9 cellular contexts compared by ENCODE assay signal in the genomic region with DNA sequence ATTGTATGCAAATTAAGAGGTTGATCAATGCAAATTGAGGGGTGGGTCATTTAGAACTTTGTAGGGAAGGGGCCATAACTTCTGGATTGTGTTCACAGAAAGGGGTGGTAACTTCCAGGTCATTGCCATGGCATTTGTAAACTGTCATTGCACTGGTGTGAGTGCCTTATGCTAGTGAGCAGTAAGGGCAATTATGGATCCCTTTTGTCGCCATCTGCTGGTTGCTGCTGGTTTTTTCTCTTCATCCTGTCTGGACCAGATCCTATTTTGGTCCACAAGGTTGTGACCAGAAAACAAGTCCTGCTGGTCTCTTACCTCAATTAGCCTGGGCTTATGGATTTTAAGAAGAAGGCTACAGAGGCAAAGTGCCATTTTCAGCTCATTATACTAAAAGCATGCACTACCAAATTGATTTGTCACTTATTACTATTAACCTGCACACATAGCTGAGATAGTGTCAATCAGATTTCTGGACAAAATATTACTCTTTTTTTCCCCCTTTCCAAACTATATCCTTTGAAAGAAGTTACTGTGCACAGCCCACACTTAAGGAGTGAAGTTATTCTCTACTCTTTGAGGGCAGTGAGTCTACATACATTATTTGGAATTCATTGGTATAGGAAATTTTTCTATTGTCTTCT.
A peak's percentile ranks its signal among the peaks of the same experiment; 100 is the strongest.
DNase-seq lines count a peak whose midpoint lies in the region; ATAC-seq and TF ChIP-seq lines count a peak whose summit lies in the region.
"Had no signal": no experiment of that assay in that cellular context is flagged by ENCODE, and none has a peak within 500 bp of the region (broad histone marks: within the 10 kb centered on the region; RNA-seq: fewer than 3 reads in every experiment).

No MANE protein-coding gene starts in this region.

- H3K4me2 ChIP-seq in DND-41 (ENCODE audit: insufficient read depth, low read length), result no peak overlapping the region

- no peaks in the 10 kb centered on the region for H3K27me3 Mint-ChIP-seq in activated T-helper 17 cell treated with anti-CD3 and anti-CD28 coated beads, Interleukin-2, amount 50 U/mL, for 72 hours
- H3K27me3 Mint-ChIP-seq in progenitor cell of endocrine pancreas, result no peaks in the 10 kb centered on the region

- H3K4me3 ChIP-seq in DND-41 (ENCODE audit: low read depth in 1 of 2, low read length in 2 of 2) (no peak overlapping the region), Peyer's patch (no peak overlapping the region)

- ATAC-seq in DND-41 (ENCODE audit: insufficient read depth, low read depth) (peak; percentile 88), GM21390 (IDR thresholded peaks at IDR 0.05; ENCODE audit: unreplicated experiment) (peak; percentile 88)
- peak; percentile 76 for ATAC-seq in activated T-helper 17 cell treated with anti-CD3 and anti-CD28 coated beads, Interleukin-2, amount 50 U/mL, for 72 hours (replicated peaks)

- peak; percentile 63 for DNase-seq in DND-41
- DNase-seq in HK-2 (ENCODE audit: unreplicated experiment), result peak; percentile 66
- DNase-seq in Peyer's patch, result peak in 2 of 3 donors; percentile 43 to 77
- DNase-seq in globus pallidus (ENCODE audit: low spot score), result peak; percentile 37
- DNase-seq in progenitor cell of endocrine pancreas (ENCODE audit: low spot score, unreplicated experiment), result no peak
- DNase-seq in mesenteric fat pad (ENCODE audit: low spot score), result no peak

- H3K9me3 Mint-ChIP-seq in activated T-helper 17 cell treated with anti-CD3 and anti-CD28 coated beads, Interleukin-2, amount 50 U/mL, for 72 hours, result no peaks in the 10 kb centered on the region
- H3K9me3 Mint-ChIP-seq in progenitor cell of endocrine pancreas (ENCODE audit: low read depth), result no peaks in the 10 kb centered on the region
- H3K9me3 Mint-ChIP-seq: dendritic cell treated with granulocyte-macrophage colony-stimulating factor and Interleukin-4, amounts not matched to agents 40 ng/mL and 50 ng/mL, for 4 days had no signal

- no peaks in the 10 kb centered on the region for H3K36me3 ChIP-seq in DND-41 (ENCODE audit: insufficient read depth, low read length)
- no peaks in the 10 kb centered on the region for H3K36me3 ChIP-seq in Peyer's patch

- TF ChIP-seq CTCF in DND-41 (IDR thresholded peaks at IDR 0.05; ENCODE audit: borderline replicate concordance, extremely low read depth, low read length, poor library complexity, severe bottlenecking) (peak; percentile 81), Peyer's patch (IDR thresholded peaks at IDR 0.05) (peak; percentile 20 to 66 (median 51)), progenitor cell of endocrine pancreas (IDR thresholded peaks at IDR 0.05; ENCODE audit: unreplicated experiment) (peak; percentile 61)

- no peaks in the 10 kb centered on the region for H3K9me3 ChIP-seq in DND-41 (ENCODE audit: insufficient read depth, low read length, severe bottlenecking)
- H3K9me3 ChIP-seq in Peyer's patch, result no peaks in the 10 kb centered on the region

- H3K4me1 ChIP-seq in DND-41 (ENCODE audit: insufficient read depth, low read length) (no peaks in the 10 kb centered on the region), Peyer's patch (no peaks in the 10 kb centered on the region)

- no peaks in the 10 kb centered on the region for H3K36me3 Mint-ChIP-seq in activated T-helper 17 cell treated with anti-CD3 and anti-CD28 coated beads, Interleukin-2, amount 50 U/mL, for 72 hours (ENCODE audit: low read depth)
- no peaks in the 10 kb centered on the region for H3K36me3 Mint-ChIP-seq in progenitor cell of endocrine pancreas (ENCODE audit: insufficient read depth)

- no peak overlapping the region for H3K9ac ChIP-seq in DND-41 (ENCODE audit: low read depth, low read length)

- H3K27me3 ChIP-seq in DND-41 (ENCODE audit: insufficient read depth, low read length, poor library complexity), result no peaks in the 10 kb centered on the region
- H3K27me3 ChIP-seq in Peyer's patch, result no peaks in the 10 kb centered on the region

- no peaks in the 10 kb centered on the region for H3K79me2 ChIP-seq in DND-41 (ENCODE audit: insufficient read depth, low read length)

- no peak overlapping the region for H3K27ac Mint-ChIP-seq in activated T-helper 17 cell treated with anti-CD3 and anti-CD28 coated beads, Interleukin-2, amount 50 U/mL, for 72 hours
- H3K27ac Mint-ChIP-seq in progenitor cell of endocrine pancreas, result no peak overlapping the region
- H3K27ac Mint-ChIP-seq: dendritic cell treated with granulocyte-macrophage colony-stimulating factor and Interleukin-4, amounts not matched to agents 40 ng/mL and 50 ng/mL, for 4 days had no signal

- H4K20me1 ChIP-seq in DND-41 (ENCODE audit: insufficient read depth, low read length), result no peaks in the 10 kb centered on the region

- no peak overlapping the region for H3K27ac ChIP-seq in DND-41 (ENCODE audit: low read length)
- no peak overlapping the region for H3K27ac ChIP-seq in Peyer's patch

- TF ChIP-seq POLR2A in Peyer's patch (IDR thresholded peaks at IDR 0.05), result no peak

- H3K4me3 Mint-ChIP-seq in activated T-helper 17 cell treated with anti-CD3 and anti-CD28 coated beads, Interleukin-2, amount 50 U/mL, for 72 hours, result no peak overlapping the region
- no peak overlapping the region for H3K4me3 Mint-ChIP-seq in progenitor cell of endocrine pancreas (ENCODE audit: low read depth)
- H3K4me3 Mint-ChIP-seq: dendritic cell treated with granulocyte-macrophage colony-stimulating factor and Interleukin-4, amounts not matched to agents 40 ng/mL and 50 ng/mL, for 4 days had no signal

- H3K4me1 Mint-ChIP-seq in activated T-helper 17 cell treated with anti-CD3 and anti-CD28 coated beads, Interleukin-2, amount 50 U/mL, for 72 hours, result no peaks in the 10 kb centered on the region
- peaks cover 18% of the 10 kb centered on the region for H3K4me1 Mint-ChIP-seq in progenitor cell of endocrine pancreas (ENCODE audit: low read depth)

- no peak overlapping the region for H2AFZ ChIP-seq in DND-41 (ENCODE audit: low read depth, low read length)

Comparison
In these comparisons a context has a peak if more than half of its experiments do, and no peak if none do; other contexts are left out.
1. DNase-seq: peak in DND-41 (single experiment), HK-2 (single experiment), Peyer's patch (2 of 3) and globus pallidus (single experiment); none in progenitor cell of endocrine pancreas (single experiment) and mesenteric fat pad (single experiment).
2. Peak in every context shown above with its lines, with median percentiles within 50 percentile points of each other: ATAC-seq and CTCF ChIP-seq.